In the genomic region with DNA sequence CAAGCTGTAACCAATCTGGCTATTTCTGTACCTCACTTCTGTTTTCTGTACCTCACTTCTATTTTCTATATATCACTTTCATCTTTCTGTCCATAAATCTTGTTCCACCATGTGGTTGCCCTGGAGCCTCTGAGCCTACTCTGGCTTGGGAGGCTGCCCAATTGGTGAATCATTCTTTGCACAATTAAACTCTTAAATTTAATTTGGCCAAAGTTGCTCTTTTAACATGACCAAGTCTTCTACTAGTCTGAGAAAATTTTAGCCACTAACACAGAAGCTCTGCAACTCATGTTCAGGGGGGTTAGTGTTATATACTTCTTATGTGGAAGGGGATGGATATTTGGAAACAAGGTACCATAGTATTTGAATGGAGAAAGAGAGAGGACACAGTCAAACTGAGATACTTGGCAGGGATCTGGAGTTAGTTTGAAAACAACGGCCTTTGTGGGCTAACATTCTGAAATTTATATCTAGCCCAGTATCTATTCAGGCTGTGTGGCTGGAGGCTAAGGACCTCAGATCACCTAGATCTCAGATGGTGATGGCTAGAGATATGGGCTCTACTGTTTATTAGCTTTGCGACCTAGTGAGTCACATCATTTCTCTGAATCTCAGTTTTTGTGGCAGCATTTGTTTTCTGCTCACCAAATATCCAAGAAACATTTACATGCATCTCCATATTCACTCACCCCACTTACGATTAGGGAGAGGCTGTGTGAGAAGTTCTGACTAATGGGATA, we compare ENCODE assay signal across 19 cellular contexts.
A peak's percentile ranks its signal among the peaks of the same experiment; 100 is the strongest.
DNase-seq lines count a peak whose midpoint lies in the region; ATAC-seq and TF ChIP-seq lines count a peak whose summit lies in the region.
"Had no signal": no experiment of that assay in that cellular context is flagged by ENCODE, and none has a peak within 500 bp of the region (broad histone marks: within the 10 kb centered on the region; RNA-seq: fewer than 3 reads in every experiment).

No MANE protein-coding gene starts in this region.

- H2BK12ac ChIP-seq in trophoblast cell (ENCODE audit: low read length): no peak overlapping the region

- no peak overlapping the region for H3K9ac ChIP-seq in trophoblast cell (ENCODE audit: low read length)

- H3K4me1 ChIP-seq in trophoblast cell (ENCODE audit: control insufficient read depth in 1 of 2, insufficient read depth in 2 of 2, low read length in 2 of 2): no peaks in the 10 kb centered on the region

- H3K79me1 ChIP-seq in trophoblast cell (ENCODE audit: low read length): no peaks in the 10 kb centered on the region

- WGBS in trophoblast cell (ENCODE audit: extremely low coverage, insufficient coverage, insufficient read length): no CpG with 5 or more reads among the region's 3 CpGs

- no peak for ATAC-seq in GM18868 (IDR thresholded peaks at IDR 0.05; ENCODE audit: unreplicated experiment)
- ATAC-seq: activated naive CD8-positive, alpha-beta T cell treated with anti-CD3 and anti-CD28 coated beads, Interleukin-2, amount 50 U/mL, for 24 hours; stimulated activated effector memory CD8-positive, alpha-beta T cell treated with anti-CD3 and anti-CD28 coated beads, Interleukin-12 subunit alpha, Interleukin-12 subunit beta, amount 100 ng/mL, for 72 hours had no signal

- H3K79me2 ChIP-seq in trophoblast cell (ENCODE audit: control insufficient read depth, insufficient read depth, low read length, poor library complexity): no peaks in the 10 kb centered on the region

- no peak overlapping the region for H4K91ac ChIP-seq in trophoblast cell (ENCODE audit: low read depth, low read length)

- no peak overlapping the region for H3K4me2 ChIP-seq in trophoblast cell (ENCODE audit: low read length)

- DNase-seq in H4 (ENCODE audit: low spot score) (peak; percentile 80), NCI-H446 treated with DMSO at 0.1 percent for 48 hours (lab: John Stamatoyannopoulos, UW) (peak; percentile 72), cardiac fibroblast (ENCODE audit: low read depth in 2 of 2) (peak; percentile 33 to 51), trophoblast cell (peak; percentile 43 to 72), DMS 273 treated with DMSO at 0.1 percent for 48 hours (lab: John Stamatoyannopoulos, UW) (no peak), NCI-H146 treated with DMSO at 0.1 percent for 48 hours (lab: John Stamatoyannopoulos, UW; ENCODE audit: unreplicated experiment) (no peak)
- DNase-seq: activated naive CD8-positive, alpha-beta T cell treated with anti-CD3 and anti-CD28 coated beads, Interleukin-2, amount 50 U/mL, for 24 hours; AML-193; central memory CD4-positive, alpha-beta T cell; erythroblast; NCI-H1694 treated with DMSO at 0.1 percent for 48 hours; NCI-H82; nucleus accumbens; T-helper 9 cell had no signal

- no peak overlapping the region for H4K8ac ChIP-seq in trophoblast cell (ENCODE audit: low read depth, low read length)

- no peak overlapping the region for H2BK5ac ChIP-seq in trophoblast cell (ENCODE audit: low read depth, low read length, poor library complexity)

- no peak overlapping the region for H2AK5ac ChIP-seq in trophoblast cell (ENCODE audit: low read length)

- no peak for TF ChIP-seq CTCF in cardiac fibroblast (IDR thresholded peaks at IDR 0.05; ENCODE audit: low read depth, low read length)

- no peaks in the 10 kb centered on the region for H3K9me3 ChIP-seq in trophoblast cell (ENCODE audit: insufficient read depth, low read depth, low read length)
- H3K9me3 ChIP-seq: thoracic aorta had no signal

- no peak overlapping the region for H3K4ac ChIP-seq in trophoblast cell (ENCODE audit: low read depth, low read length)

- no peak overlapping the region for H2AFZ ChIP-seq in trophoblast cell (ENCODE audit: insufficient read depth, low read length, poor library complexity)

- no peak overlapping the region for H3K14ac ChIP-seq in trophoblast cell (ENCODE audit: low read length)

- no peaks in the 10 kb centered on the region for H3K36me3 ChIP-seq in trophoblast cell (ENCODE audit: control insufficient read depth in 1 of 2, insufficient read depth in 2 of 2, low read length in 2 of 2)
- H3K36me3 ChIP-seq: thoracic aorta had no signal

- no peak overlapping the region for H3K27ac ChIP-seq in trophoblast cell (ENCODE audit: low read depth, low read length)
- H3K27ac ChIP-seq: SK-N-MC, thoracic aorta had no signal

- no peak overlapping the region for H4K12ac ChIP-seq in trophoblast cell (ENCODE audit: low read depth, low read length)

- H3K27me3 ChIP-seq in trophoblast cell (ENCODE audit: insufficient read depth, low read length): no peaks in the 10 kb centered on the region

- H3K23ac ChIP-seq in trophoblast cell (ENCODE audit: low read length): no peak overlapping the region

- H3K4me3 ChIP-seq in cardiac fibroblast (replicated peaks in 1 of 2; ENCODE audit: low read depth in 2 of 2, low read length in 2 of 2) (no peak overlapping the region), trophoblast cell (ENCODE audit: low read depth, low read length) (no peak overlapping the region)
- H3K4me3 ChIP-seq: lung, SK-N-MC, thoracic aorta had no signal

- H2BK120ac ChIP-seq in trophoblast cell (ENCODE audit: insufficient read depth, low read length, poor library complexity): no peak overlapping the region

- no peak overlapping the region for H3K18ac ChIP-seq in trophoblast cell (ENCODE audit: low read length)

Comparison
In these comparisons a context has a peak if more than half of its experiments do, and no peak if none do; other contexts are left out.
1. DNase-seq: peak in H4 (single experiment), NCI-H446 treated with DMSO at 0.1 percent for 48 hours (single experiment), cardiac fibroblast (2 of 2) and trophoblast cell (2 of 2); none in DMS 273 treated with DMSO at 0.1 percent for 48 hours (single experiment) and NCI-H146 treated with DMSO at 0.1 percent for 48 hours (single experiment).